1 cellular context compared by ENCODE assay signal in the genomic region with DNA sequence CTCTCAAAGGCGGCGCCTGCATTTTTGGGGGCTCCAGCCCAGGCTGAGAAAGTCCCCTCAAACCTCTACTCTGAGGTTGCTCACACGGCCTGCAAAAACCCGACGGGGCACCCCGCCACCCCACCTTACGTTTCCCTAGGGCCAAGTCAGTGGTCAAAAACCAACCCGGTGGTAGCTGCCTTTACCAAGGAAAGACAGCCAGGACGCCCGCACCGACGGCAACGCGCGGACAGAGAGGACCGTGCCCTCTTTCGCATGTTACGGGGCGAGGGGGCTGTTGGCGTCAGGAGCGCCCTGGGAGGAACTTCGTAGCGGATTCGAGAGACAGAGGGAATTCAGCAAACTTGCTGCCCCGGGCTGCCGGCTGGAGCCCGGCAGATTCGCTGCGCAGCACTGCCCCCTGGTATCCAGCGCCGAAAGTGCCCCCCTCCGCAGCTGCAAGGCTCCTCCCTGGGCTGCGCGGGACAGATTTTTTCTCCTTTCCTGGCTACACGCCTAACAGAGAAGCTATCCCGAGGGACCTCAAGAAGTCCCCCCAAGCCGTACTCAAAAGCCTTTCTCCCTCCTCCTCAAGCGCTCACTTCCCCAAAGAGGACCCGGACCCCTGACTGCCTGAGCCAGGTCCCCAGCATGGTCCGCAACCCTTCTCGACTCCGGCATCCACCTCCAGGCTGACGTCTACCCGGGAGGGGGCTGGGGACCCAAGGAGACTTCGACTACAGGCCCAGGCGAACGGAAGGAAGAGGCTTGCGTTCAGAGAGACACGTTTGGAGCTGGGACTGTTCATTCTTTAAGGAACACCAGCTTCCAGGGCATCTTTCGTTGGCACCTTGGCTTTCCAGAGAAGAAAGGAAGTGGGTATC.
TF ChIP-seq lines count a peak whose summit lies in the region.

No MANE protein-coding gene starts in this region.

TF ChIP-seq in endothelial cell of umbilical vein, 7 proteins besides CTCF, POLR2A, EP300 and RAD21 (continued from another document):
- TF ChIP-seq, protein P1, sequence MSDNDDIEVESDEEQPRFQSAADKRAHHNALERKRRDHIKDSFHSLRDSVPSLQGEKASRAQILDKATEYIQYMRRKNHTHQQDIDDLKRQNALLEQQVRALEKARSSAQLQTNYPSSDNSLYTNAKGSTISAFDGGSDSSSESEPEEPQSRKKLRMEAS (IDR thresholded peaks at IDR 0.05; ENCODE audit: insufficient read depth, insufficient read length) = no peak
- TF ChIP-seq GATA2 (IDR thresholded peaks at IDR 0.05; ENCODE audit: insufficient read depth, insufficient read length, low read depth, low read length) (no peak), MYC (IDR thresholded peaks at IDR 0.05; ENCODE audit: low read depth, low read length) (no peak)
